Comparison of ENCODE assay signal across 27 cellular contexts in the genomic region with DNA sequence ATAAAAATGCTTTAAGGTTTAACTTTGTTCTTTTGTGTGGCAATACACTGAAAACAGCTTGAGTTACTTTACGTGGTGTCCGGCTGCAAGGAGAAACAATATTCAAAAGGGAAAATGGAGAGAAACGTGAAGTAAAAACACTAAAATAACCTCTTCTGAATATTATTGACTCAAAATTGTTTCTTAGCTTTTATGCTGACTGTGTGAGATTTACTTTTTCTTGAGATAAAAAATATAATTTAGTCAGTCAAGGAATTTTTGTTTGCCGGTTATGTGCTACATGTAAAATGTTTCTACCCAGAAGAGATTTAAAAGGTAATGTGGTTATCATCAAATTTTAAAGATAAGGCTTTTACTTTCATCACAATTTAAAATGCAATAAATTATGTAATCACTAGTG.
"Had no signal": no experiment of that assay in that cellular context is flagged by ENCODE, and none has a peak within 500 bp of the region (broad histone marks: within the 10 kb centered on the region; RNA-seq: fewer than 3 reads in every experiment).

No MANE protein-coding gene starts in this region.

- ATAC-seq: effector memory CD8-positive, alpha-beta T cell; esophagus mucosa; gastrocnemius medialis; heart right ventricle; left cardiac atrium; left lung; left ventricle myocardium superior; lower lobe of right lung; mucosa of descending colon had no signal

- H3K27me3 ChIP-seq: colonic mucosa, esophagus squamous epithelium, gastrocnemius medialis, heart right ventricle, left lung had no signal

- H3K27ac ChIP-seq: colonic mucosa, epithelial cell of prostate, esophagus squamous epithelium, gastrocnemius medialis, heart right ventricle, left lung, lower lobe of right lung had no signal

- FAIRE-seq: endometrium, keratinocyte had no signal

- H3K36me3 Mint-ChIP-seq: mesothelial cell of epicardium, naive B cell had no signal

- H3K9me3 ChIP-seq: colonic mucosa, esophagus squamous epithelium, gastrocnemius medialis, left lung, lower lobe of right lung, mucosa of descending colon had no signal

- H3K27ac Mint-ChIP-seq: dendritic cell treated with granulocyte-macrophage colony-stimulating factor and Interleukin-4, amounts not matched to agents 40 ng/mL and 50 ng/mL, for 4 days; effector memory CD8-positive, alpha-beta T cell; endodermal cell; mesothelial cell of epicardium; naive B cell had no signal

- H3K4me1 ChIP-seq: colonic mucosa, esophagus squamous epithelium, gastrocnemius medialis, heart right ventricle, left lung, lower lobe of right lung had no signal

- H3K4me3 ChIP-seq: colonic mucosa, esophagus squamous epithelium, gastrocnemius medialis, heart right ventricle, left lung, lower lobe of right lung, mucosa of descending colon had no signal

- H3K9me3 Mint-ChIP-seq: endodermal cell had no signal

- H3K4me1 Mint-ChIP-seq: naive B cell had no signal

- H3K4me3 Mint-ChIP-seq: dendritic cell treated with granulocyte-macrophage colony-stimulating factor and Interleukin-4, amounts not matched to agents 40 ng/mL and 50 ng/mL, for 4 days; effector memory CD8-positive, alpha-beta T cell; endodermal cell; mesothelial cell of epicardium; naive B cell had no signal

- DNase-seq: colonic mucosa; cortex of kidney; effector CD8-positive, alpha-beta T cell; effector memory CD8-positive, alpha-beta T cell; endodermal cell; erythroblast; esophagus squamous epithelium; foreskin fibroblast; foreskin melanocyte; gastrocnemius medialis; glutamatergic neuron; head of caudate nucleus; heart right ventricle; hippocampal formation; left cardiac atrium; left lung; left ventricle myocardium superior; lower lobe of right lung; mesenchymal stem cell; mucosa of descending colon; naive B cell had no signal

- H3K27me3 Mint-ChIP-seq: dendritic cell treated with granulocyte-macrophage colony-stimulating factor and Interleukin-4, amounts not matched to agents 40 ng/mL and 50 ng/mL, for 4 days; effector memory CD8-positive, alpha-beta T cell; naive B cell had no signal

- H3K36me3 ChIP-seq: colonic mucosa, esophagus squamous epithelium, gastrocnemius medialis, heart right ventricle, left lung, lower lobe of right lung had no signal
